Comparison of ENCODE assay signal across 30 cellular contexts in genomic region chr3:104323226-104323625, GRCh38.
DNase-seq lines count a peak whose midpoint lies in the region; ATAC-seq, FAIRE-seq and TF ChIP-seq lines count a peak whose summit lies in the region.
"Had no signal": no experiment of that assay in that cellular context is flagged by ENCODE, and none has a peak within 500 bp of the region (broad histone marks: within the 10 kb centered on the region; RNA-seq: fewer than 3 reads in every experiment).

No MANE protein-coding gene starts in this region.

- H3K9me3 Mint-ChIP-seq in nephron progenitor cell: peaks cover 56% of the 10 kb centered on the region
- H3K9me3 Mint-ChIP-seq in activated T-helper 17 cell treated with anti-CD3 and anti-CD28 coated beads, Interleukin-2, amount 50 U/mL, for 72 hours: peaks cover 22% of the 10 kb centered on the region

- peak overlapping the region; percentile 66; the same call in 1 of the 2 replicates for H2BK5ac ChIP-seq in H1 (ENCODE audit: low read depth, low read length)

- peak; percentile 30 for DNase-seq in GDM1 (lab: John Stamatoyannopoulos, UW)
- DNase-seq in MV-4-11 (lab: John Stamatoyannopoulos, UW): peak; percentile 2
- DNase-seq in H1 (ENCODE audit: low read depth in 1 of 2, low spot score in 2 of 2): no peak
- no peak for DNase-seq in nephron progenitor cell
- DNase-seq in body of pancreas: no peak
- DNase-seq: activated CD4-positive, alpha-beta memory T cell treated with anti-CD3 and anti-CD28 coated beads for 36 hours; activated CD8-positive, alpha-beta memory T cell treated with anti-CD3 and anti-CD28 coated beads, Interleukin-2, amount 50 U/mL, for 48 hours; anterior cingulate cortex; foreskin melanocyte; H7; heart right ventricle; NCI-H1092 treated with DMSO at 0.1 percent for 48 hours; NCI-H187; NCI-H2171 treated with DMSO at 0.1 percent for 48 hours; NCI-H510A treated with DMSO at 0.1 percent for 48 hours; nucleus accumbens; psoas muscle; SHP77; stimulated activated CD4-positive, alpha-beta T cell treated with anti-CD3 and anti-CD28 coated beads, Interleukin-4, amount 100 ng/mL, for 4 hours; stimulated activated naive B cell treated with anti-CD40 and anti-IgM and Interleukin-4, amounts not matched to agents 10 μg/mL and 1 μg/mL and 100 μg/mL, for 72 hours had no signal

- H4K20me1 ChIP-seq in H1 (replicated peaks in 1 of 2; ENCODE audit: control insufficient read depth in 1 of 2, insufficient read depth in 2 of 2, low read length in 2 of 2): no peaks in the 10 kb centered on the region

- POLR2A ChIA-PET in H1 (lab: Charles Lee; ENCODE audit: partially characterized antibody): no interaction called here

- no peaks in the 10 kb centered on the region for H3K36me3 Mint-ChIP-seq in nephron progenitor cell (ENCODE audit: low read depth)
- H3K36me3 Mint-ChIP-seq in activated T-helper 17 cell treated with anti-CD3 and anti-CD28 coated beads, Interleukin-2, amount 50 U/mL, for 72 hours (ENCODE audit: low read depth): no peaks in the 10 kb centered on the region
- H3K36me3 Mint-ChIP-seq: activated CD4-positive, alpha-beta memory T cell treated with anti-CD3 and anti-CD28 coated beads for 36 hours had no signal

- intact Hi-C loops in body of pancreas (cut with DNase I): no loop called here

- no peaks in the 10 kb centered on the region for H3K23me2 ChIP-seq in H1 (ENCODE audit: low read depth, low read length)

- no peak overlapping the region for H3K23ac ChIP-seq in H1 (ENCODE audit: insufficient read length)

- H3K27me3 ChIP-seq in H1 (replicated peaks in 1 of 4; ENCODE audit: control insufficient read depth in 3 of 4, extremely low read depth in 1 of 4, insufficient read depth in 3 of 4, low read length in 3 of 4) (no peaks in the 10 kb centered on the region), neuron (ENCODE audit: insufficient read depth, low read length) (no peaks in the 10 kb centered on the region), body of pancreas (no peaks in the 10 kb centered on the region)
- H3K27me3 ChIP-seq: cardiac muscle cell, esophagus muscularis mucosa, heart right ventricle, suprapubic skin had no signal

- no peaks in the 10 kb centered on the region for H3K36me3 ChIP-seq in H1 (ENCODE audit: control insufficient read depth in 2 of 4, insufficient read depth in 4 of 4, low read length in 3 of 4)
- no peaks in the 10 kb centered on the region for H3K36me3 ChIP-seq in neuron (ENCODE audit: insufficient read depth, low read length)
- H3K36me3 ChIP-seq in body of pancreas (replicated peaks in 1 of 2; ENCODE audit: insufficient read depth in 1 of 2, low read depth in 2 of 2): no peaks in the 10 kb centered on the region
- H3K36me3 ChIP-seq: cardiac muscle cell, esophagus muscularis mucosa, heart right ventricle, suprapubic skin had no signal

- H4K5ac ChIP-seq in H1 (ENCODE audit: insufficient read length, low read depth, low read length): no peak overlapping the region

- no peak overlapping the region for H3K9ac ChIP-seq in H1 (replicated peaks in 1 of 4; ENCODE audit: extremely low read depth in 1 of 4, low read depth in 3 of 4, low read length in 3 of 4)

- CTCF ChIA-PET in H1 (lab: Charles Lee; ENCODE audit: partially characterized antibody): interaction anchor here (1.2 kb wide), 1 partner anchor 12 kb away, joined by 3 read pairs; no protein-coding TSS in a partner anchor

- WGBS in H1 (ENCODE audit: extremely low coverage in 1 of 2, insufficient coverage in 1 of 2, insufficient read length in 1 of 2, insufficient replicate concordance in 2 of 2, low coverage in 1 of 2, low lambda C conversion rate in 2 of 2, missing lambda C conversion rate in 1 of 2), 2 experiments: 85% methylated on average over 2 of the region's 2 CpGs; no CpG with 5 or more reads in 1 of the 2 experiments
- WGBS in body of pancreas, 2 donors: 51 to 80% methylated on average over 1 to 2 of the region's 2 CpGs

- peak overlapping the region; percentile 80; the same call in 1 of the 2 replicates for H2BK12ac ChIP-seq in H1 (ENCODE audit: low read depth, low read length)

- H2BK120ac ChIP-seq in H1 (replicated peaks; ENCODE audit: low read depth, low read length): no peak overlapping the region

- H2BK15ac ChIP-seq in H1 (ENCODE audit: low read length): no peak overlapping the region

- TF ChIP-seq CTCF in H1 (IDR thresholded peaks at IDR 0.05; ENCODE audit: control extremely low read depth in 1 of 3, insufficient read depth in 1 of 3, low read depth in 1 of 3, low read length in 3 of 3) (no peak), nephron progenitor cell (IDR thresholded peaks at IDR 0.05) (no peak), body of pancreas (IDR thresholded peaks at IDR 0.05) (no peak)

- H3K4me3 ChIP-seq in H1 (ENCODE audit: extremely low read depth in 1 of 4, insufficient read depth in 2 of 4, low read depth in 3 of 4, low read length in 4 of 4) (no peak overlapping the region), neuron (ENCODE audit: low read length) (no peak overlapping the region), body of pancreas (no peak overlapping the region)
- H3K4me3 ChIP-seq: cardiac muscle cell, coronary artery, esophagus muscularis mucosa, heart right ventricle, psoas muscle, suprapubic skin had no signal

- no peak for ATAC-seq in activated T-helper 17 cell treated with anti-CD3 and anti-CD28 coated beads, Interleukin-2, amount 50 U/mL, for 72 hours (replicated peaks)
- no peak for ATAC-seq in body of pancreas
- ATAC-seq: activated naive CD4-positive, alpha-beta T cell treated with anti-CD3 and anti-CD28 coated beads, Interleukin-2, amount 50 U/mL, for 72 hours; heart right ventricle; psoas muscle; stimulated activated naive B cell treated with anti-CD40 and anti-IgM and Interleukin-4, amounts not matched to agents 10 μg/mL and 1 μg/mL and 100 μg/mL, for 72 hours had no signal

- no peaks in the 10 kb centered on the region for H3K4me1 Mint-ChIP-seq in nephron progenitor cell
- no peaks in the 10 kb centered on the region for H3K4me1 Mint-ChIP-seq in activated T-helper 17 cell treated with anti-CD3 and anti-CD28 coated beads, Interleukin-2, amount 50 U/mL, for 72 hours
- H3K4me1 Mint-ChIP-seq: memory B cell; stimulated activated naive B cell treated with anti-CD40 and anti-IgM and Interleukin-4, amounts not matched to agents 10 μg/mL and 1 μg/mL and 100 μg/mL, for 72 hours had no signal

- H2AK5ac ChIP-seq in H1 (ENCODE audit: low read depth, low read length): no peak overlapping the region

- no peak for TF ChIP-seq POLR2A in H1 (IDR thresholded peaks at IDR 0.05; ENCODE audit: control extremely low read depth in 1 of 2, low read depth in 2 of 2, low read length in 2 of 2)
- TF ChIP-seq POLR2A in body of pancreas (IDR thresholded peaks at IDR 0.05): no peak

- H3K27ac Mint-ChIP-seq in nephron progenitor cell: no peak overlapping the region
- H3K27ac Mint-ChIP-seq in activated T-helper 17 cell treated with anti-CD3 and anti-CD28 coated beads, Interleukin-2, amount 50 U/mL, for 72 hours: no peak overlapping the region
- H3K27ac Mint-ChIP-seq: activated CD4-positive, alpha-beta memory T cell treated with anti-CD3 and anti-CD28 coated beads for 36 hours; activated naive CD4-positive, alpha-beta T cell treated with anti-CD3 and anti-CD28 coated beads, Interleukin-2, amount 50 U/mL, for 72 hours; memory B cell; stimulated activated naive B cell treated with anti-CD40 and anti-IgM and Interleukin-4, amounts not matched to agents 10 μg/mL and 1 μg/mL and 100 μg/mL, for 72 hours had no signal

- no peak overlapping the region for H3K4me2 ChIP-seq in H1 (ENCODE audit: insufficient read depth in 1 of 2, low read depth in 2 of 2, low read length in 2 of 2)

- TF ChIP-seq RAD21 in H1 (IDR thresholded peaks at IDR 0.05 in 1 of 2, conservative IDR thresholded peaks at IDR 0.05 in 1 of 2; ENCODE audit: low read depth in 2 of 2, low read length in 2 of 2): no peak

- no peak overlapping the region for H2BK20ac ChIP-seq in H1 (ENCODE audit: low read length)

- H4K8ac ChIP-seq in H1 (ENCODE audit: extremely low read depth, insufficient read depth, low read length): no peak overlapping the region

- no peak overlapping the region for H3K4me3 Mint-ChIP-seq in nephron progenitor cell
- no peak overlapping the region for H3K4me3 Mint-ChIP-seq in activated T-helper 17 cell treated with anti-CD3 and anti-CD28 coated beads, Interleukin-2, amount 50 U/mL, for 72 hours
- H3K4me3 Mint-ChIP-seq: activated CD4-positive, alpha-beta memory T cell treated with anti-CD3 and anti-CD28 coated beads for 36 hours; memory B cell; stimulated activated naive B cell treated with anti-CD40 and anti-IgM and Interleukin-4, amounts not matched to agents 10 μg/mL and 1 μg/mL and 100 μg/mL, for 72 hours had no signal

- no peaks in the 10 kb centered on the region for H3K79me1 ChIP-seq in H1 (ENCODE audit: low read depth, low read length)

- H3K18ac ChIP-seq in H1 (ENCODE audit: extremely low read depth, low read length): no peak overlapping the region; the same call in 1 of the 2 replicates

- H3K79me2 ChIP-seq in H1 (ENCODE audit: control insufficient read depth in 1 of 2, insufficient read depth in 2 of 2, low read length in 2 of 2): no peaks in the 10 kb centered on the region

- no peak overlapping the region for H3K14ac ChIP-seq in H1 (ENCODE audit: insufficient read length)

- H3K27ac ChIP-seq in H1 (ENCODE audit: low read depth, low read length) (no peak overlapping the region), body of pancreas (no peak overlapping the region)
- H3K27ac ChIP-seq: cardiac muscle cell, coronary artery, esophagus muscularis mucosa, heart right ventricle, HL-60, psoas muscle, suprapubic skin had no signal

- no peak for FAIRE-seq in H1 (lab: Jason Lieb, UNC)
- FAIRE-seq: D721Med had no signal

- no peak overlapping the region for H4K91ac ChIP-seq in H1 (replicated peaks; ENCODE audit: insufficient read length, low read length)

- no peaks in the 10 kb centered on the region for H3K4me1 ChIP-seq in H1 (replicated peaks in 1 of 4; ENCODE audit: control insufficient read depth in 3 of 4, insufficient read depth in 4 of 4, low read length in 3 of 4)
- H3K4me1 ChIP-seq in neuron (ENCODE audit: insufficient read depth, low read length): no peaks in the 10 kb centered on the region
- H3K4me1 ChIP-seq in body of pancreas: no peaks in the 10 kb centered on the region
- H3K4me1 ChIP-seq: esophagus muscularis mucosa, heart right ventricle, psoas muscle, suprapubic skin had no signal

- H3K56ac ChIP-seq in H1 (replicated peaks; ENCODE audit: insufficient read length, low read depth, low read length): no peak overlapping the region

- no peak overlapping the region for H3K4ac ChIP-seq in H1 (replicated peaks; ENCODE audit: insufficient read length, low read depth, low read length)

- H3K9me3 ChIP-seq in H1 (ENCODE audit: insufficient read depth in 2 of 2, low read depth in 1 of 2, low read length in 1 of 2) (peaks cover 5 to 6% of the 10 kb centered on the region in 2 experiments; a peak in 1 of 4 replicates), neuron (ENCODE audit: low read length) (no peaks in the 10 kb centered on the region), body of pancreas (no peaks in the 10 kb centered on the region)
- H3K9me3 ChIP-seq: psoas muscle had no signal

- no peak for TF ChIP-seq EP300 in H1 (IDR thresholded peaks at IDR 0.05; ENCODE audit: borderline replicate concordance in 1 of 2, low read depth in 2 of 2, low read length in 2 of 2)

- H3K27me3 Mint-ChIP-seq in nephron progenitor cell (ENCODE audit: low read depth, poor library complexity): no peaks in the 10 kb centered on the region
- no peaks in the 10 kb centered on the region for H3K27me3 Mint-ChIP-seq in activated T-helper 17 cell treated with anti-CD3 and anti-CD28 coated beads, Interleukin-2, amount 50 U/mL, for 72 hours
- H3K27me3 Mint-ChIP-seq: activated CD4-positive, alpha-beta memory T cell treated with anti-CD3 and anti-CD28 coated beads for 36 hours; memory B cell; stimulated activated naive B cell treated with anti-CD40 and anti-IgM and Interleukin-4, amounts not matched to agents 10 μg/mL and 1 μg/mL and 100 μg/mL, for 72 hours had no signal

- H2AFZ ChIP-seq in H1 (ENCODE audit: low read length): no peak overlapping the region
- peak overlapping the region; percentile 5 for H2AFZ ChIP-seq in neuron (ENCODE audit: low read depth, low read length)

Comparison
In these comparisons a context has a peak if more than half of its experiments do, and no peak if none do; other contexts are left out.
1. DNase-seq: peak in GDM1 (single experiment) and MV-4-11 (single experiment); none in H1 (0 of 2), nephron progenitor cell (single experiment) and body of pancreas (0 of 4).